In genomic region chr2:226971029-226971584, GRCh38 we compare ENCODE assay signal across 9 cellular contexts.
DNase-seq lines count a peak whose midpoint lies in the region; ATAC-seq lines count a peak whose summit lies in the region.
"Had no signal": no experiment of that assay in that cellular context is flagged by ENCODE, and none has a peak within 500 bp of the region (broad histone marks: within the 10 kb centered on the region; RNA-seq: fewer than 3 reads in every experiment).

No MANE protein-coding gene starts in this region.

- H3K4me3 ChIP-seq in right cardiac atrium (ENCODE audit: low read length) = no peak overlapping the region

- WGBS in right cardiac atrium = 81% methylated on average over 7 of the region's 7 CpGs

- H3K4me1 Mint-ChIP-seq in activated naive CD8-positive, alpha-beta T cell treated with anti-CD3 and anti-CD28 coated beads, Interleukin-2, amount 10 ng/mL, durations not matched to agents 7 days and 5 days = peaks cover 36% of the 10 kb centered on the region

- no peaks in the 10 kb centered on the region for H3K27me3 Mint-ChIP-seq in activated naive CD8-positive, alpha-beta T cell treated with anti-CD3 and anti-CD28 coated beads, Interleukin-2, amount 10 ng/mL, durations not matched to agents 7 days and 5 days

- H3K9me3 Mint-ChIP-seq in activated naive CD8-positive, alpha-beta T cell treated with anti-CD3 and anti-CD28 coated beads, Interleukin-2, amount 10 ng/mL, durations not matched to agents 7 days and 5 days = no peaks in the 10 kb centered on the region

- intact Hi-C loops in right cardiac atrium (cut with DNase I) = no loop called here

- peaks cover 11% of the 10 kb centered on the region for H3K36me3 Mint-ChIP-seq in activated naive CD8-positive, alpha-beta T cell treated with anti-CD3 and anti-CD28 coated beads, Interleukin-2, amount 10 ng/mL, durations not matched to agents 7 days and 5 days

- H3K27me3 ChIP-seq in right cardiac atrium (ENCODE audit: control insufficient read depth, insufficient read depth) = no peaks in the 10 kb centered on the region

- peak overlapping the region; percentile 65 for H3K27ac Mint-ChIP-seq in activated naive CD8-positive, alpha-beta T cell treated with anti-CD3 and anti-CD28 coated beads, Interleukin-2, amount 10 ng/mL, durations not matched to agents 7 days and 5 days

- no peak for DNase-seq in activated naive CD8-positive, alpha-beta T cell treated with anti-CD3 and anti-CD28 coated beads, Interleukin-2, amount 10 ng/mL, durations not matched to agents 7 days and 5 days
- DNase-seq in OCI-M2 (lab: John Stamatoyannopoulos, UW; ENCODE audit: unreplicated experiment) (no peak), NCI-H748 treated with DMSO at 0.1 percent for 48 hours (lab: John Stamatoyannopoulos, UW) (no peak), 8988T (no peak), right cardiac atrium (no peak)
- DNase-seq: NCI-H1048 had no signal

- no peaks in the 10 kb centered on the region for H3K9me3 ChIP-seq in right cardiac atrium (ENCODE audit: control insufficient read depth, low read length)

- POLR2A ChIA-PET in activated naive CD8-positive, alpha-beta T cell treated with anti-CD3 and anti-CD28 coated beads, Interleukin-2, amount 10 ng/mL, durations not matched to agents 7 days and 5 days (lab: Charles Lee) = no interaction called here

- no peak overlapping the region for H3K27ac ChIP-seq in right cardiac atrium (ENCODE audit: low read length)

- ATAC-seq in GM18499 (IDR thresholded peaks at IDR 0.05; ENCODE audit: insufficient read depth, unreplicated experiment) = peak; percentile 39
- peak; percentile 55 for ATAC-seq in GM19467 (IDR thresholded peaks at IDR 0.05; ENCODE audit: unreplicated experiment)
- ATAC-seq in HG03095 (IDR thresholded peaks at IDR 0.05; ENCODE audit: unreplicated experiment) = peak; percentile 44
- peak; percentile 66 for ATAC-seq in activated naive CD8-positive, alpha-beta T cell treated with anti-CD3 and anti-CD28 coated beads, Interleukin-2, amount 10 ng/mL, durations not matched to agents 7 days and 5 days (ENCODE audit: low read depth)
- no peak for ATAC-seq in right cardiac atrium

- no peaks in the 10 kb centered on the region for H3K4me1 ChIP-seq in right cardiac atrium (ENCODE audit: control insufficient read depth, insufficient read depth, low read length)

- peak overlapping the region; percentile 74 for H3K4me3 Mint-ChIP-seq in activated naive CD8-positive, alpha-beta T cell treated with anti-CD3 and anti-CD28 coated beads, Interleukin-2, amount 10 ng/mL, durations not matched to agents 7 days and 5 days

Comparison
In these comparisons a context has a peak if more than half of its experiments do, and no peak if none do; other contexts are left out.
1. ATAC-seq: peak in GM18499 (single experiment), GM19467 (single experiment), HG03095 (single experiment) and activated naive CD8-positive, alpha-beta T cell treated with anti-CD3 and anti-CD28 coated beads, Interleukin-2, amount 10 ng/mL, durations not matched to agents 7 days and 5 days (single experiment); none in right cardiac atrium (0 of 2).